22 cellular contexts compared by ENCODE assay signal in genomic region chr6:116036885-116037284, GRCh38. TPM values are rescaled to one million over a fixed set of nuclear protein-coding genes. Genes with fewer than 3 reads are reported as not detected.
"Had no signal": no experiment of that assay in that cellular context is flagged by ENCODE, and none has a peak within 500 bp of the region (broad histone marks: within the 10 kb centered on the region; RNA-seq: fewer than 3 reads in every experiment).

No MANE protein-coding gene starts in this region.

- DNase-seq: activated CD4-positive, alpha-beta T cell treated with anti-CD3 and anti-CD28 coated beads for 1 hour; activated CD4-positive, alpha-beta T cell treated with anti-CD3 and anti-CD28 coated beads, Interleukin-2, amount 50 U/mL, for 1 hour; activated CD8-positive, alpha-beta T cell treated with anti-CD3 and anti-CD28 coated beads, Interleukin-2, amount 10 ng/mL, durations not matched to agents 7 days and 5 days; activated naive CD4-positive, alpha-beta T cell treated with Interleukin-2 at 50 U/mL for 16 hours; activated naive CD8-positive, alpha-beta T cell treated with anti-CD3 and anti-CD28 coated beads for 36 hours; activated T-cell treated with anti-CD3 and anti-CD28 coated beads, Interleukin-2, amount 50 U/mL, for 4 hours; colonic mucosa; dorsolateral prefrontal cortex; effector memory CD8-positive, alpha-beta T cell; heart right ventricle; natural killer cell; retina; spleen; stimulated activated CD4-positive, alpha-beta T cell treated with anti-CD3 and anti-CD28 coated beads, Interleukin-4, amount 100 ng/mL, for 1 hour; stimulated activated naive CD4-positive, alpha-beta T cell; T-helper 9 cell; upper lobe of left lung had no signal

- H3K27me3 ChIP-seq: breast epithelium, colonic mucosa, dorsolateral prefrontal cortex, heart right ventricle, spleen, upper lobe of left lung had no signal

- H3K4me3 ChIP-seq: breast epithelium, colonic mucosa, dorsolateral prefrontal cortex, heart right ventricle, lung, spleen, thoracic aorta, upper lobe of left lung had no signal

- H3K36me3 ChIP-seq: breast epithelium, colonic mucosa, heart right ventricle, spleen, thoracic aorta, upper lobe of left lung had no signal

- ATAC-seq: activated CD8-positive, alpha-beta T cell treated with anti-CD3 and anti-CD28 coated beads, Interleukin-2, amount 10 ng/mL, durations not matched to agents 7 days and 5 days; activated T-cell treated with anti-CD3 and anti-CD28 coated beads, Interleukin-2, amount 50 U/mL, for 4 hours; effector memory CD8-positive, alpha-beta T cell; heart right ventricle; left lobe of liver; natural killer cell had no signal

- H3K9me3 ChIP-seq: colonic mucosa, thoracic aorta, upper lobe of left lung had no signal

- H3K27ac ChIP-seq: breast epithelium, colonic mucosa, heart right ventricle, spleen had no signal

- H3K4me1 ChIP-seq: breast epithelium, colonic mucosa, spleen had no signal

RNA-seq across cellular contexts. Expression of gene FRK, which starts 23.8 kb away (rescaled TPM):
- total RNA-seq: endothelial cell of umbilical vein, natural killer cell had no signal
